Comparison of ENCODE assay signal across 8 cellular contexts in genomic region chr17:71975998-71976649, GRCh38.
DNase-seq lines count a peak whose midpoint lies in the region; ATAC-seq and TF ChIP-seq lines count a peak whose summit lies in the region.

No MANE protein-coding gene starts in this region.

- no peak overlapping the region for H3K27ac ChIP-seq in brain microvascular endothelial cell
- no peak overlapping the region for H3K27ac ChIP-seq in naive thymus-derived CD4-positive, alpha-beta T cell (ENCODE audit: low read depth, low read length)

- DNase-seq in HEK293T (ENCODE audit: extremely low spot score) (no peak), brain microvascular endothelial cell (peak; percentile 95), iPS-NIHi7 (ENCODE audit: extremely low spot score) (peak; percentile 49), smooth muscle cell of the brain vasculature (ENCODE audit: low read depth, low spot score) (peak; percentile 83), NCI-H1417 treated with DMSO at 0.1 percent for 48 hours (lab: John Stamatoyannopoulos, UW) (no peak), NCI-H345 treated with DMSO at 0.1 percent for 48 hours (lab: John Stamatoyannopoulos, UW; ENCODE audit: unreplicated experiment) (no peak)
- no peak for DNase-seq in natural killer cell treated with Interleukin-12 subunit alpha and Interleukin-12 subunit beta and Interleukin-15 and Interleukin-18, amount 100 ng/mL, for 72 hours (ENCODE audit: low spot score)
- no peak for DNase-seq in naive thymus-derived CD4-positive, alpha-beta T cell

- in situ Hi-C loops in brain microvascular endothelial cell (cut with HindIII; ENCODE audit: low pct_ligation_motif_present, low sequenced_read_pairs): no loop called here

- no peaks in the 10 kb centered on the region for H3K27me3 Mint-ChIP-seq in natural killer cell treated with Interleukin-12 subunit alpha and Interleukin-12 subunit beta and Interleukin-15 and Interleukin-18, amount 100 ng/mL, for 72 hours
- H3K27me3 Mint-ChIP-seq in naive thymus-derived CD4-positive, alpha-beta T cell: peaks cover 0 to 5% (median 0%) of the 10 kb centered on the region in 5 donors

- H3K36me3 ChIP-seq in brain microvascular endothelial cell (replicated peaks): no peaks in the 10 kb centered on the region
- H3K36me3 ChIP-seq in naive thymus-derived CD4-positive, alpha-beta T cell (ENCODE audit: control insufficient read depth in 2 of 3, insufficient read depth in 3 of 3, low read length in 3 of 3): no peaks in the 10 kb centered on the region

- no peaks in the 10 kb centered on the region for H3K27me3 ChIP-seq in brain microvascular endothelial cell (replicated peaks)
- H3K27me3 ChIP-seq in naive thymus-derived CD4-positive, alpha-beta T cell (ENCODE audit: control insufficient read depth in 2 of 2, insufficient read depth in 2 of 2, low read length in 2 of 2): no peaks in the 10 kb centered on the region

- H3K27ac Mint-ChIP-seq in natural killer cell treated with Interleukin-12 subunit alpha and Interleukin-12 subunit beta and Interleukin-15 and Interleukin-18, amount 100 ng/mL, for 72 hours: no peak overlapping the region
- no peak overlapping the region for H3K27ac Mint-ChIP-seq in naive thymus-derived CD4-positive, alpha-beta T cell

- no peaks in the 10 kb centered on the region for H3K36me3 Mint-ChIP-seq in natural killer cell treated with Interleukin-12 subunit alpha and Interleukin-12 subunit beta and Interleukin-15 and Interleukin-18, amount 100 ng/mL, for 72 hours
- H3K36me3 Mint-ChIP-seq in naive thymus-derived CD4-positive, alpha-beta T cell: peaks cover 0 to 4% (median 0%) of the 10 kb centered on the region in 5 donors

- H3K4me3 Mint-ChIP-seq in natural killer cell treated with Interleukin-12 subunit alpha and Interleukin-12 subunit beta and Interleukin-15 and Interleukin-18, amount 100 ng/mL, for 72 hours: no peak overlapping the region
- H3K4me3 Mint-ChIP-seq in naive thymus-derived CD4-positive, alpha-beta T cell: no peak overlapping the region

- no peaks in the 10 kb centered on the region for H3K4me1 Mint-ChIP-seq in natural killer cell treated with Interleukin-12 subunit alpha and Interleukin-12 subunit beta and Interleukin-15 and Interleukin-18, amount 100 ng/mL, for 72 hours (ENCODE audit: low read depth in 2 of 2)
- peaks cover 0 to 1% (median 0%) of the 10 kb centered on the region in 7 donors for H3K4me1 Mint-ChIP-seq in naive thymus-derived CD4-positive, alpha-beta T cell

- H3K9me3 Mint-ChIP-seq in natural killer cell treated with Interleukin-12 subunit alpha and Interleukin-12 subunit beta and Interleukin-15 and Interleukin-18, amount 100 ng/mL, for 72 hours: peaks cover 10% of the 10 kb centered on the region
- H3K9me3 Mint-ChIP-seq in naive thymus-derived CD4-positive, alpha-beta T cell: peaks cover 0 to 29% (median 6%) of the 10 kb centered on the region in 11 donors

- H3K9me3 ChIP-seq in naive thymus-derived CD4-positive, alpha-beta T cell (ENCODE audit: control insufficient read depth in 2 of 3, low read length in 3 of 3): peaks cover 0 to 4% (median 0%) of the 10 kb centered on the region in 3 experiments

- TF ChIP-seq CTCF in brain microvascular endothelial cell (IDR thresholded peaks at IDR 0.05; ENCODE audit: low read depth, low read length, missing control alignments): no peak

- no peak for ATAC-seq in natural killer cell treated with Interleukin-12 subunit alpha and Interleukin-12 subunit beta and Interleukin-15 and Interleukin-18, amount 100 ng/mL, for 72 hours
- ATAC-seq in naive thymus-derived CD4-positive, alpha-beta T cell: no peak

- no peaks in the 10 kb centered on the region for H3K4me1 ChIP-seq in naive thymus-derived CD4-positive, alpha-beta T cell (ENCODE audit: control insufficient read depth in 2 of 2, insufficient read depth in 2 of 2, low read length in 2 of 2)

- no peak overlapping the region for H3K4me3 ChIP-seq in brain microvascular endothelial cell (ENCODE audit: low read depth, low read length)
- H3K4me3 ChIP-seq in naive thymus-derived CD4-positive, alpha-beta T cell (ENCODE audit: low read length): no peak overlapping the region

- CTCF ChIA-PET in HEK293T (lab: Yijun Ruan, JAX): no interaction called here
- CTCF ChIA-PET in naive thymus-derived CD4-positive, alpha-beta T cell (lab: Charles Lee): no interaction called here

- POLR2A ChIA-PET in HEK293T (lab: Yijun Ruan, JAX): no interaction called here
- POLR2A ChIA-PET in naive thymus-derived CD4-positive, alpha-beta T cell (lab: Charles Lee): no interaction called here

- intact Hi-C loops in naive thymus-derived CD4-positive, alpha-beta T cell (cut with micrococcal nuclease): no loop called here

TF ChIP-seq in HEK293T, 16 proteins besides CTCF, POLR2A, EP300 and RAD21:
- TF ChIP-seq FOXK2 (IDR thresholded peaks at IDR 0.05) (no peak), CTBP1 (IDR thresholded peaks at IDR 0.05; ENCODE audit: borderline replicate concordance) (no peak), ZNF384 (IDR thresholded peaks at IDR 0.05) (0 out of 2 replicates have a peak, but pooled peaks have one; percentile 0), NFRKB (IDR thresholded peaks at IDR 0.05) (no peak), LEF1 (IDR thresholded peaks at IDR 0.05; ENCODE audit: borderline replicate concordance) (no peak), SUZ12 (IDR thresholded peaks at IDR 0.05) (no peak), FOXM1 (IDR thresholded peaks at IDR 0.05; ENCODE audit: borderline replicate concordance) (no peak)
TF ChIP-seq in HEK293T: peak in this region for 1.

Comparison
In these comparisons a context has a peak if more than half of its experiments do, and no peak if none do; other contexts are left out.
1. DNase-seq: peak in brain microvascular endothelial cell (single experiment), iPS-NIHi7 (single experiment) and smooth muscle cell of the brain vasculature (single experiment); none in HEK293T (single experiment), natural killer cell treated with Interleukin-12 subunit alpha and Interleukin-12 subunit beta and Interleukin-15 and Interleukin-18, amount 100 ng/mL, for 72 hours (single experiment), NCI-H1417 treated with DMSO at 0.1 percent for 48 hours (single experiment), NCI-H345 treated with DMSO at 0.1 percent for 48 hours (single experiment) and naive thymus-derived CD4-positive, alpha-beta T cell (0 of 9).